Comparison of ENCODE assay signal across 13 cellular contexts in the genomic region with DNA sequence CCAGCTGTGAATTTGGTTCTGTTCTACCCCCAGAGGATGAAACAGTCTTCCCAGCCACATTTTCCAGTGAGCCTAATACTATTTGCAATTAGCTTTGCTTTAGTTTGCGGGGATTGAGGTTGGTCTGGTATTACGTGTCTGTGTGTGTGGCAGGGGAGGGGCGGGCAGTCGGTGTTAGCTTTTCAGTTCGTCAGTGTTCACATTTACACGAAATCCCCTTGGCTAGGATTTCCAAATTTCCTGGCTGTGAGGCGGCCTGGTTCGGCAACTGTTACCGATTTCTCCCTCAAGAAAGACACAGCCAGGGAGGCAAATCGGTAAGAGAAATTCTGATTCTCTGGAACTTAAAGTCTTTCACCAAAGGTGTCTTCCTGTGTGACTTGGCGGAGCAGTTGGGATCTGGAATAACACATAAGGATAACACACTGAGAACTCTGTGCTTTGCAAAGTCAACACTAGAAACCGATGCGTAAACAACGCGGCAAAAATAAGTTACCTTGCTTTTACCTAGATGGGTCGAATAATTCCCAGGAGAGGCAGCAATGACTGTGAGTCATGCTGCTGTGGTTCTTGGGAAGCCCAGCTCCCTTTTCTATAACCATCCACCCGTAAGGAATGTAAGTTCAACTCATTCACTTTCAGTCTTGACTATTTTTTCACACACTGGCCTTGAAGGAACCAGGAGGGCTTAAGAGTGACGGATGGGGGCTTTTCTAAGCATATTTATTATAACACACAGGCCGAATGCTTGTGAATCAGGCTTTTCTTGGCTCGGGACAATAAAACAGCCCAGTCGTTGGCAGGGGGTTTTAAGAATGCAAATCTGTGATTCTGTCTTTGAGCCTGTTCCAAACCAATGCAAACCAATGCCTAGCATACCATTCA. TPM values are rescaled to one million over a fixed set of nuclear protein-coding genes. Genes with fewer than 3 reads are reported as not detected.
DNase-seq lines count a peak whose midpoint lies in the region; ATAC-seq and TF ChIP-seq lines count a peak whose summit lies in the region.
"Had no signal": no experiment of that assay in that cellular context is flagged by ENCODE, and none has a peak within 500 bp of the region (broad histone marks: within the 10 kb centered on the region; RNA-seq: fewer than 3 reads in every experiment).

No MANE protein-coding gene starts in this region.

- peak; percentile 74 for DNase-seq in ELF-1 (ENCODE audit: low read depth, low spot score)
- peak in 1 of 2 donors; percentile 19 for DNase-seq in foreskin keratinocyte
- peak; percentile 52 for DNase-seq in pons (ENCODE audit: low spot score)
- no peak for DNase-seq in GM10248 (ENCODE audit: extremely low spot score)
- no peak for DNase-seq in GM20000 (ENCODE audit: low spot score)
- DNase-seq: activated B cell treated with CpG ODN at 0.5 μM for 24 hours; NCI-H1436; stimulated activated CD4-positive, alpha-beta T cell treated with anti-CD3 and anti-CD28 coated beads, Interleukin-4, amount 100 ng/mL, for 1 hour had no signal

- H3K4me1 ChIP-seq in foreskin keratinocyte, result no peaks in the 10 kb centered on the region

- peaks cover 2% of the 10 kb centered on the region for H3K27me3 ChIP-seq in foreskin keratinocyte
- H3K27me3 ChIP-seq: esophagus muscularis mucosa had no signal

- ATAC-seq in foreskin keratinocyte (peak; percentile 38), GM18517 (IDR thresholded peaks at IDR 0.05; ENCODE audit: unreplicated experiment) (no peak)
- ATAC-seq in activated CD4-positive, CD25-positive, alpha-beta regulatory T cell treated with anti-CD3 and anti-CD28 coated beads, Interleukin-2, amount 50 U/mL, for 24 hours, result no peak

- POLR2A ChIA-PET in GM10248 (lab: Yijun Ruan, JAX), result no interaction called here

- CTCF ChIA-PET in GM10248 (lab: Yijun Ruan, JAX), result interaction anchor here (1.3 kb wide), 1 partner anchor 39 kb away, joined by 4 read pairs; no protein-coding TSS in a partner anchor

- TF ChIP-seq CTCF in VCaP (conservative IDR thresholded peaks at IDR 0.05) (no peak), foreskin keratinocyte (conservative IDR thresholded peaks at IDR 0.05) (no peak), GM10248 (IDR thresholded peaks at IDR 0.05; ENCODE audit: control extremely low read depth, extremely low read depth, low read depth, missing control alignments) (no peak), GM20000 (IDR thresholded peaks at IDR 0.05; ENCODE audit: extremely low read depth, missing control alignments) (no peak)

- H3K27ac ChIP-seq in VCaP (peak overlapping the region; percentile 42), foreskin keratinocyte (no peak overlapping the region)
- H3K27ac ChIP-seq: esophagus muscularis mucosa, thoracic aorta had no signal

RNA-seq across cellular contexts. Expression of a gene that starts 24.3 kb away (rescaled TPM):
- 0.14 and 0.48 TPM in 2 replicates for total RNA-seq in foreskin keratinocyte
- 0.13 and 0.63 TPM in 2 replicates for polyA plus RNA-seq in foreskin keratinocyte

Comparison
In these comparisons a context has a peak if more than half of its experiments do, and no peak if none do; other contexts are left out.
1. DNase-seq: peak in ELF-1 (single experiment) and pons (single experiment); none in GM10248 (single experiment) and GM20000 (single experiment).